In genomic region chr22:41998361-41999261, GRCh38 we compare ENCODE assay signal across 1 cellular context.
TF ChIP-seq lines count a peak whose summit lies in the region.

Gene WBP2NL (plus strand): TSS chr22:41998788. CDS start chr22:41998819, 31 bp downstream.

TF ChIP-seq in GM12878, 131 proteins besides CTCF, POLR2A, EP300 and RAD21 (continued from another document):
- TF ChIP-seq MLLT1 (IDR thresholded peaks at IDR 0.05): no peak
- TF ChIP-seq SMAD5 (IDR thresholded peaks at IDR 0.05; ENCODE audit: low read depth): 0 out of 2 replicates have a peak, but pooled peaks have one; percentile 64
- peak; percentile 95 for TF ChIP-seq RAD51 (IDR thresholded peaks at IDR 0.05)
- TF ChIP-seq ZNF274 (IDR thresholded peaks at IDR 0.05; ENCODE audit: insufficient read depth, insufficient read length): no peak
- no peak for TF ChIP-seq HDAC6 (IDR thresholded peaks at IDR 0.05; ENCODE audit: unreplicated experiment)
- TF ChIP-seq SPI1 (IDR thresholded peaks at IDR 0.05; ENCODE audit: borderline replicate concordance, insufficient read depth, low read depth, low read length): no peak
- TF ChIP-seq TAF1 (IDR thresholded peaks at IDR 0.05; ENCODE audit: borderline replicate concordance, low read depth, low read length): peak; percentile 96
- TF ChIP-seq SIN3A (IDR thresholded peaks at IDR 0.05; ENCODE audit: low read depth, low read length): no peak
- TF ChIP-seq ZZZ3 (IDR thresholded peaks at IDR 0.05; ENCODE audit: control insufficient read depth, insufficient read length, low read depth): no peak
- TF ChIP-seq TCF3 (IDR thresholded peaks at IDR 0.05; ENCODE audit: borderline replicate concordance, insufficient read depth, low read depth, low read length): no peak
- TF ChIP-seq ATF3 (IDR thresholded peaks at IDR 0.05; ENCODE audit: borderline replicate concordance, extremely low read depth, low read depth, low read length): peak; percentile 73; the same call in 1 of the 2 replicates
- no peak; the same call in 1 of the 2 replicates for TF ChIP-seq PML (IDR thresholded peaks at IDR 0.05; ENCODE audit: low read length)
- TF ChIP-seq CHD2 (IDR thresholded peaks at IDR 0.05; ENCODE audit: borderline replicate concordance, low read depth, low read length): no peak
- TF ChIP-seq YY1 (IDR thresholded peaks at IDR 0.05; ENCODE audit: low read depth, low read length): peak; percentile 97
- TF ChIP-seq ETV6 (conservative IDR thresholded peaks at IDR 0.05 in 1 of 2, IDR thresholded peaks at IDR 0.05 in 1 of 2; ENCODE audit: borderline replicate concordance in 1 of 2, low read depth in 1 of 2): no peak
- no peak for TF ChIP-seq TCF7 (IDR thresholded peaks at IDR 0.05; ENCODE audit: borderline replicate concordance)
- no peak for TF ChIP-seq MEF2A (IDR thresholded peaks at IDR 0.05; ENCODE audit: insufficient read depth, low read depth, low read length)
